Comparison of ENCODE assay signal across 1 cellular context in the genomic region with DNA sequence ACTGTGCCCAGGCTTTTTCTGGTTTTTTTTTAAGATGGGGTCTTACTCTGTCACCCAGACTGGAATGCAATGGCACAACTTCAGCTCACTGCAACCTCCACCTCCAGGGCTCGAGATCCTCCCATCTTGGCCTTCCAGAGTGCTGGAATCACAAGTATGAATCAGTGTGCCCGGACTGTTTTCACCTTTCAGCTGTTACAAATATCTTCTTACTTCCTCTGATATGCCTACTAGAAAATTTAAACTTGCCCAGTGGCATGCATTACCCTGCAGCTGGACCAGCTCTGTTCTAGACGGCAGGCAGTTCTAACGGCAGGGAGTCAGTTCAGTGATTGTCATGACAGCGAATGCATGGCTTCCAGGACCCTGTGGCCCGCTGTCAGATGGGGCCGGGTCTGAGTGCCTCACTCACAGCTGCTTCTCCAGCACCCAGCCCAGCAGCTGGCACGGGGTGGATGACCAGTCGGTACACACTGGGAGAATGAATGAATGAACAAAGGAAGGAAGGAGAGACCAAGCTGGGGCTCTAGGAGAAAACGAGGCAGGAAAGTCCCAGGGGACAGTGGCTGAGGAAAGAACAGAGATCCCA.
TF ChIP-seq lines count a peak whose summit lies in the region.

No MANE protein-coding gene starts in this region.

TF ChIP-seq in WTC11, 78 proteins besides CTCF, POLR2A, EP300 and RAD21 (continued from another document):
- TF ChIP-seq, protein P1, sequence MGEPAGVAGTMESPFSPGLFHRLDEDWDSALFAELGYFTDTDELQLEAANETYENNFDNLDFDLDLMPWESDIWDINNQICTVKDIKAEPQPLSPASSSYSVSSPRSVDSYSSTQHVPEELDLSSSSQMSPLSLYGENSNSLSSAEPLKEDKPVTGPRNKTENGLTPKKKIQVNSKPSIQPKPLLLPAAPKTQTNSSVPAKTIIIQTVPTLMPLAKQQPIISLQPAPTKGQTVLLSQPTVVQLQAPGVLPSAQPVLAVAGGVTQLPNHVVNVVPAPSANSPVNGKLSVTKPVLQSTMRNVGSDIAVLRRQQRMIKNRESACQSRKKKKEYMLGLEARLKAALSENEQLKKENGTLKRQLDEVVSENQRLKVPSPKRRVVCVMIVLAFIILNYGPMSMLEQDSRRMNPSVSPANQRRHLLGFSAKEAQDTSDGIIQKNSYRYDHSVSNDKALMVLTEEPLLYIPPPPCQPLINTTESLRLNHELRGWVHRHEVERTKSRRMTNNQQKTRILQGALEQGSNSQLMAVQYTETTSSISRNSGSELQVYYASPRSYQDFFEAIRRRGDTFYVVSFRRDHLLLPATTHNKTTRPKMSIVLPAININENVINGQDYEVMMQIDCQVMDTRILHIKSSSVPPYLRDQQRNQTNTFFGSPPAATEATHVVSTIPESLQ (CRISPR knock-in tag; IDR thresholded peaks at IDR 0.05) = no peak
- TF ChIP-seq ELF4 (CRISPR knock-in tag; IDR thresholded peaks at IDR 0.05; ENCODE audit: low read depth) (no peak), PRRX2 (CRISPR knock-in tag; IDR thresholded peaks at IDR 0.05) (no peak), EMX1 (CRISPR knock-in tag; IDR thresholded peaks at IDR 0.05) (no peak), JUN (CRISPR knock-in tag; IDR thresholded peaks at IDR 0.05) (no peak), SOX15 (CRISPR knock-in tag; IDR thresholded peaks at IDR 0.05) (no peak), NR3C1 (CRISPR knock-in tag; conservative IDR thresholded peaks at IDR 0.05; ENCODE audit: low read depth) (no peak), JAZF1 (CRISPR knock-in tag; IDR thresholded peaks at IDR 0.05) (no peak), TEAD4 (CRISPR knock-in tag; IDR thresholded peaks at IDR 0.05) (no peak), ZNF671 (CRISPR knock-in tag; IDR thresholded peaks at IDR 0.05) (no peak)
- TF ChIP-seq, protein P2, sequence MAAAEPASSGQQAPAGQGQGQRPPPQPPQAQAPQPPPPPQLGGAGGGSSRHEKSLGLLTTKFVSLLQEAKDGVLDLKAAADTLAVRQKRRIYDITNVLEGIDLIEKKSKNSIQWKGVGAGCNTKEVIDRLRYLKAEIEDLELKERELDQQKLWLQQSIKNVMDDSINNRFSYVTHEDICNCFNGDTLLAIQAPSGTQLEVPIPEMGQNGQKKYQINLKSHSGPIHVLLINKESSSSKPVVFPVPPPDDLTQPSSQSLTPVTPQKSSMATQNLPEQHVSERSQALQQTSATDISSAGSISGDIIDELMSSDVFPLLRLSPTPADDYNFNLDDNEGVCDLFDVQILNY (CRISPR knock-in tag; IDR thresholded peaks at IDR 0.05) = no peak
- TF ChIP-seq, protein P3, sequence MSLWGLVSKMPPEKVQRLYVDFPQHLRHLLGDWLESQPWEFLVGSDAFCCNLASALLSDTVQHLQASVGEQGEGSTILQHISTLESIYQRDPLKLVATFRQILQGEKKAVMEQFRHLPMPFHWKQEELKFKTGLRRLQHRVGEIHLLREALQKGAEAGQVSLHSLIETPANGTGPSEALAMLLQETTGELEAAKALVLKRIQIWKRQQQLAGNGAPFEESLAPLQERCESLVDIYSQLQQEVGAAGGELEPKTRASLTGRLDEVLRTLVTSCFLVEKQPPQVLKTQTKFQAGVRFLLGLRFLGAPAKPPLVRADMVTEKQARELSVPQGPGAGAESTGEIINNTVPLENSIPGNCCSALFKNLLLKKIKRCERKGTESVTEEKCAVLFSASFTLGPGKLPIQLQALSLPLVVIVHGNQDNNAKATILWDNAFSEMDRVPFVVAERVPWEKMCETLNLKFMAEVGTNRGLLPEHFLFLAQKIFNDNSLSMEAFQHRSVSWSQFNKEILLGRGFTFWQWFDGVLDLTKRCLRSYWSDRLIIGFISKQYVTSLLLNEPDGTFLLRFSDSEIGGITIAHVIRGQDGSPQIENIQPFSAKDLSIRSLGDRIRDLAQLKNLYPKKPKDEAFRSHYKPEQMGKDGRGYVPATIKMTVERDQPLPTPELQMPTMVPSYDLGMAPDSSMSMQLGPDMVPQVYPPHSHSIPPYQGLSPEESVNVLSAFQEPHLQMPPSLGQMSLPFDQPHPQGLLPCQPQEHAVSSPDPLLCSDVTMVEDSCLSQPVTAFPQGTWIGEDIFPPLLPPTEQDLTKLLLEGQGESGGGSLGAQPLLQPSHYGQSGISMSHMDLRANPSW (CRISPR knock-in tag; conservative IDR thresholded peaks at IDR 0.05; ENCODE audit: low read depth) = no peak
- TF ChIP-seq, protein P4, sequence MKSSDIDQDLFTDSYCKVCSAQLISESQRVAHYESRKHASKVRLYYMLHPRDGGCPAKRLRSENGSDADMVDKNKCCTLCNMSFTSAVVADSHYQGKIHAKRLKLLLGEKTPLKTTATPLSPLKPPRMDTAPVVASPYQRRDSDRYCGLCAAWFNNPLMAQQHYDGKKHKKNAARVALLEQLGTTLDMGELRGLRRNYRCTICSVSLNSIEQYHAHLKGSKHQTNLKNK (CRISPR knock-in tag; IDR thresholded peaks at IDR 0.05) = no peak
- TF ChIP-seq, protein P5, sequence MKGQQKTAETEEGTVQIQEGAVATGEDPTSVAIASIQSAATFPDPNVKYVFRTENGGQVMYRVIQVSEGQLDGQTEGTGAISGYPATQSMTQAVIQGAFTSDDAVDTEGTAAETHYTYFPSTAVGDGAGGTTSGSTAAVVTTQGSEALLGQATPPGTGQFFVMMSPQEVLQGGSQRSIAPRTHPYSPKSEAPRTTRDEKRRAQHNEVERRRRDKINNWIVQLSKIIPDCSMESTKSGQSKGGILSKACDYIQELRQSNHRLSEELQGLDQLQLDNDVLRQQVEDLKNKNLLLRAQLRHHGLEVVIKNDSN (CRISPR knock-in tag; IDR thresholded peaks at IDR 0.05) = no peak
- TF ChIP-seq, protein P6, sequence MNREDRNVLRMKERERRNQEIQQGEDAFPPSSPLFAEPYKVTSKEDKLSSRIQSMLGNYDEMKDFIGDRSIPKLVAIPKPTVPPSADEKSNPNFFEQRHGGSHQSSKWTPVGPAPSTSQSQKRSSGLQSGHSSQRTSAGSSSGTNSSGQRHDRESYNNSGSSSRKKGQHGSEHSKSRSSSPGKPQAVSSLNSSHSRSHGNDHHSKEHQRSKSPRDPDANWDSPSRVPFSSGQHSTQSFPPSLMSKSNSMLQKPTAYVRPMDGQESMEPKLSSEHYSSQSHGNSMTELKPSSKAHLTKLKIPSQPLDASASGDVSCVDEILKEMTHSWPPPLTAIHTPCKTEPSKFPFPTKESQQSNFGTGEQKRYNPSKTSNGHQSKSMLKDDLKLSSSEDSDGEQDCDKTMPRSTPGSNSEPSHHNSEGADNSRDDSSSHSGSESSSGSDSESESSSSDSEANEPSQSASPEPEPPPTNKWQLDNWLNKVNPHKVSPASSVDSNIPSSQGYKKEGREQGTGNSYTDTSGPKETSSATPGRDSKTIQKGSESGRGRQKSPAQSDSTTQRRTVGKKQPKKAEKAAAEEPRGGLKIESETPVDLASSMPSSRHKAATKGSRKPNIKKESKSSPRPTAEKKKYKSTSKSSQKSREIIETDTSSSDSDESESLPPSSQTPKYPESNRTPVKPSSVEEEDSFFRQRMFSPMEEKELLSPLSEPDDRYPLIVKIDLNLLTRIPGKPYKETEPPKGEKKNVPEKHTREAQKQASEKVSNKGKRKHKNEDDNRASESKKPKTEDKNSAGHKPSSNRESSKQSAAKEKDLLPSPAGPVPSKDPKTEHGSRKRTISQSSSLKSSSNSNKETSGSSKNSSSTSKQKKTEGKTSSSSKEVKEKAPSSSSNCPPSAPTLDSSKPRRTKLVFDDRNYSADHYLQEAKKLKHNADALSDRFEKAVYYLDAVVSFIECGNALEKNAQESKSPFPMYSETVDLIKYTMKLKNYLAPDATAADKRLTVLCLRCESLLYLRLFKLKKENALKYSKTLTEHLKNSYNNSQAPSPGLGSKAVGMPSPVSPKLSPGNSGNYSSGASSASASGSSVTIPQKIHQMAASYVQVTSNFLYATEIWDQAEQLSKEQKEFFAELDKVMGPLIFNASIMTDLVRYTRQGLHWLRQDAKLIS (CRISPR knock-in tag; IDR thresholded peaks at IDR 0.05; ENCODE audit: borderline replicate concordance) = no peak
- TF ChIP-seq, protein P7, sequence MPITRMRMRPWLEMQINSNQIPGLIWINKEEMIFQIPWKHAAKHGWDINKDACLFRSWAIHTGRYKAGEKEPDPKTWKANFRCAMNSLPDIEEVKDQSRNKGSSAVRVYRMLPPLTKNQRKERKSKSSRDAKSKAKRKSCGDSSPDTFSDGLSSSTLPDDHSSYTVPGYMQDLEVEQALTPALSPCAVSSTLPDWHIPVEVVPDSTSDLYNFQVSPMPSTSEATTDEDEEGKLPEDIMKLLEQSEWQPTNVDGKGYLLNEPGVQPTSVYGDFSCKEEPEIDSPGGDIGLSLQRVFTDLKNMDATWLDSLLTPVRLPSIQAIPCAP (CRISPR knock-in tag; IDR thresholded peaks at IDR 0.05) = no peak
TF ChIP-seq in WTC11: peak in this region for 0.
